Comparison of ENCODE assay signal across 23 cellular contexts in the genomic region with DNA sequence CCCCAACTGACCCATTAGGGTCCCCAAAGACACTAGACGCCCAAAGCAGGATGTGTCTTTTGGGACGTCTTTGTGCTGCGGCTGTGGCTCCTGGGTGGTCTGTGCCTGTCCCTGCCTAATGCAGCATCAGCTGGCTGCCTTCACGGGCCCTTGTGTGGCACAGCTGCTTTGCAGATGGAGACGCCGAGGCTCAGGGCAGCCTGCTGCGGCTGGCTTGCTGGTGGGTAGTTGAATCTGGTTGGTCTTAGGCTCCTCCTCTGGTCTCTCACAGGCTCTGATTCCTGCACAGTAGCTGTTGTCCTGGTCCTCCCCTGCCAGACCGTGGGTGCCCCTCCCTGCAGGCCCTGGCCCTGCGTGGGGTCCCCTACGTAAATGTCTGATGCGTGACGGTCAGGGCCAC. TPM values are rescaled to one million over a fixed set of nuclear protein-coding genes. Genes with fewer than 3 reads are reported as not detected.
"Had no signal": no experiment of that assay in that cellular context is flagged by ENCODE, and none has a peak within 500 bp of the region (broad histone marks: within the 10 kb centered on the region; RNA-seq: fewer than 3 reads in every experiment).

No MANE protein-coding gene starts in this region.

- H3K27me3 ChIP-seq: MG63 had no signal

- H3K9me3 ChIP-seq: MG63, SK-N-SH had no signal

- H3K27ac ChIP-seq: RWPE1 had no signal

- ATAC-seq: HepG2 had no signal

- H3K9ac ChIP-seq: SK-N-SH had no signal

- H3K4me2 ChIP-seq: SK-N-SH had no signal

- H3K4me3 ChIP-seq: MG63 had no signal

- H3K36me3 ChIP-seq: MG63 had no signal

- FAIRE-seq: HepG2 had no signal

- DNase-seq: IMR-90, Karpas-422, KG1, MG63, NCI-H1092, NCI-H1105 treated with DMSO at 0.1 percent for 48 hours, NCI-H1417 treated with DMSO at 0.1 percent for 48 hours, NCI-H146, NCI-H1694 treated with DMSO at 0.1 percent for 48 hours, NCI-H1930, NCI-H2081, NCI-H2107, NCI-H2227 treated with DMSO at 0.1 percent for 48 hours, NCI-H526 treated with DMSO at 0.1 percent for 48 hours, NCI-H774, SHP77 treated with DMSO at 0.1 percent for 48 hours, SK-N-SH, SW 1271 had no signal

RNA-seq across cellular contexts. Expression of gene CPZ, which starts 8.1 kb away (rescaled TPM):
- total RNA-seq: HT1080, SK-MEL-5 had no signal
- polyA plus RNA-seq: SK-N-SH had no signal

RNA-seq across cellular contexts. Expression of gene GPR78, which starts 20.5 kb away (rescaled TPM):
- total RNA-seq: HT1080, NCI-H460, SK-MEL-5 had no signal
- polyA plus RNA-seq: SK-N-SH had no signal
